24 cellular contexts compared by ENCODE assay signal in genomic region chr5:60632153-60632552, GRCh38.
A peak's percentile ranks its signal among the peaks of the same experiment; 100 is the strongest.
DNase-seq lines count a peak whose midpoint lies in the region; ATAC-seq, FAIRE-seq and TF ChIP-seq lines count a peak whose summit lies in the region.
"Had no signal": no experiment of that assay in that cellular context is flagged by ENCODE, and none has a peak within 500 bp of the region (broad histone marks: within the 10 kb centered on the region; RNA-seq: fewer than 3 reads in every experiment).

No MANE protein-coding gene starts in this region.

- ATAC-seq in K562 (no peak), HepG2 (no peak), aorta (ENCODE audit: low FRiP score) (no peak), PC-3 (no peak)
- ATAC-seq: A549 had no signal

- TF ChIP-seq POLR2A in K562 (conservative IDR thresholded peaks at IDR 0.05), result no peak
- no peak for TF ChIP-seq POLR2A in HepG2 (IDR thresholded peaks at IDR 0.05; ENCODE audit: insufficient read depth in 1 of 2, low read depth in 2 of 2, low read length in 2 of 2)

- intact Hi-C loops in K562 (cut with micrococcal nuclease), result no loop called here
- intact Hi-C loops in HepG2 (cut with micrococcal nuclease; ENCODE audit: unreplicated experiment), result no loop called here
- intact Hi-C loops in aorta (cut with DNase I), result no loop called here
- intact Hi-C loops in PC-3 (cut with micrococcal nuclease), result no loop called here

- no peaks in the 10 kb centered on the region for H3K9me1 ChIP-seq in K562 (ENCODE audit: control insufficient read depth, insufficient read depth, low read length)

- no peaks in the 10 kb centered on the region for H3F3A ChIP-seq in PC-3 (ENCODE audit: low read length, unreplicated experiment)

- H2BK15ac ChIP-seq in neuronal stem cell (ENCODE audit: low read length), result no peak overlapping the region

- H3K9me3 ChIP-seq in K562 (replicated peaks; ENCODE audit: control insufficient read depth, insufficient read depth, low read depth, low read length) (no peaks in the 10 kb centered on the region), HepG2 (ENCODE audit: low read length) (no peaks in the 10 kb centered on the region), neuronal stem cell (replicated peaks in 1 of 2; ENCODE audit: control insufficient read depth in 2 of 2, insufficient read depth in 1 of 2, low read depth in 1 of 2, low read length in 2 of 2) (peaks cover 0 to 11% of the 10 kb centered on the region in 2 donors), aorta (ENCODE audit: control insufficient read depth, low read length) (no peaks in the 10 kb centered on the region), PC-3 (ENCODE audit: low read length) (no peaks in the 10 kb centered on the region)
- H3K9me3 ChIP-seq: BE2C, HAP-1 had no signal

- H3K36me3 ChIP-seq in K562 (ENCODE audit: control insufficient read depth, insufficient read depth, low read length) (peaks cover 39% of the 10 kb centered on the region), HepG2 (replicated peaks in 1 of 2; ENCODE audit: control insufficient read depth in 1 of 2, insufficient read depth in 2 of 2, low read length in 2 of 2) (peaks cover 14 to 57% of the 10 kb centered on the region in 2 experiments), neuronal stem cell (replicated peaks in 1 of 2; ENCODE audit: control insufficient read depth in 2 of 2, insufficient read depth in 2 of 2, low read length in 2 of 2) (peaks cover 28 to 86% of the 10 kb centered on the region in 2 donors), aorta (ENCODE audit: control insufficient read depth in 1 of 2, insufficient read depth in 2 of 2, low read length in 1 of 2) (no peaks in the 10 kb centered on the region), PC-3 (ENCODE audit: low read depth, low read length) (peaks cover 4% of the 10 kb centered on the region)

- H3K4me2 ChIP-seq in K562 (ENCODE audit: insufficient read depth, low read length) (no peak overlapping the region), HepG2 (ENCODE audit: low read depth, low read length) (no peak overlapping the region), neuronal stem cell (ENCODE audit: insufficient read depth, low read length, poor library complexity, severe bottlenecking) (no peak overlapping the region), PC-3 (ENCODE audit: low read length) (no peak overlapping the region)
- H3K4me2 ChIP-seq: A549; BLaER1 treated with 17β-estradiol and CSF1 and Interleukin-3, amounts not matched to agents 10 nM and 100 nM had no signal

- POLR2A ChIA-PET in K562 (lab: Yijun Ruan, JAX) (no interaction called here), HepG2 (lab: Yijun Ruan, JAX) (no interaction called here), PC-3 (lab: Charles Lee; ENCODE audit: unreplicated experiment) (no interaction called here)

- no peak for FAIRE-seq in K562 (lab: Jason Lieb, UNC)
- no peak for FAIRE-seq in HepG2 (lab: Jason Lieb, UNC)
- FAIRE-seq: A549, D721Med, GM12891, H54 had no signal

- no peak overlapping the region for H2BK12ac ChIP-seq in neuronal stem cell (ENCODE audit: low read length)

- no peak overlapping the region for H3K4ac ChIP-seq in neuronal stem cell (ENCODE audit: low read length)

- H3K27me3 ChIP-seq in K562 (ENCODE audit: control insufficient read depth in 2 of 2, insufficient read depth in 2 of 2, low read length in 2 of 2) (no peaks in the 10 kb centered on the region), HepG2 (ENCODE audit: control insufficient read depth in 1 of 2, insufficient read depth in 2 of 2, low read length in 2 of 2) (no peaks in the 10 kb centered on the region), neuronal stem cell (ENCODE audit: control insufficient read depth in 3 of 3, insufficient read depth in 3 of 3, low read depth in 1 of 3, low read length in 3 of 3) (no peaks in the 10 kb centered on the region), aorta (ENCODE audit: control insufficient read depth in 1 of 2, insufficient read depth in 2 of 2, low read length in 1 of 2) (no peaks in the 10 kb centered on the region), PC-3 (ENCODE audit: low read length) (no peaks in the 10 kb centered on the region)
- H3K27me3 ChIP-seq: BE2C; BLaER1 treated with 17β-estradiol and CSF1 and Interleukin-3, amounts not matched to agents 10 nM and 100 nM had no signal

- TF ChIP-seq EP300 in K562 (IDR thresholded peaks at IDR 0.05; ENCODE audit: low read length) (no peak), HepG2 (IDR thresholded peaks at IDR 0.05; ENCODE audit: low read depth in 2 of 2, low read length in 2 of 2) (no peak), HepG2 (CRISPR knock-in tag; IDR thresholded peaks at IDR 0.05; ENCODE audit: borderline replicate concordance) (no peak)

- no peak overlapping the region for H2BK5ac ChIP-seq in neuronal stem cell (ENCODE audit: low read length)

- H3K14ac ChIP-seq in neuronal stem cell (ENCODE audit: low read length), result peak overlapping the region; percentile 92

- H4K91ac ChIP-seq in neuronal stem cell (ENCODE audit: low read depth, low read length, poor library complexity), result no peak overlapping the region

- H2AK5ac ChIP-seq in neuronal stem cell (ENCODE audit: low read depth, low read length), result no peak overlapping the region

- CTCF ChIA-PET in K562 (lab: Yijun Ruan, JAX; ENCODE audit: low intra/inter-chr PET ratio), result no interaction called here
- CTCF ChIA-PET in HepG2 (lab: Yijun Ruan, JAX; ENCODE audit: low intra/inter-chr PET ratio, low total read pairs), result no interaction called here
- CTCF ChIA-PET in PC-3 (lab: Charles Lee), result no interaction called here

- H2BK120ac ChIP-seq in neuronal stem cell (ENCODE audit: low read depth, low read length), result no peak overlapping the region

- peaks cover 7% of the 10 kb centered on the region for H3K79me1 ChIP-seq in neuronal stem cell (ENCODE audit: low read depth, low read length)

- H3K9me2 ChIP-seq in PC-3 (replicated peaks; ENCODE audit: low read length), result no peaks in the 10 kb centered on the region

- H3K4me3 ChIP-seq in K562, result no peak overlapping the region
- H3K4me3 ChIP-seq in HepG2 (replicated peaks in 1 of 3; ENCODE audit: insufficient read depth in 1 of 3, low read depth in 2 of 3, low read length in 3 of 3), result no peak overlapping the region
- no peak overlapping the region for H3K4me3 ChIP-seq in neuronal stem cell (ENCODE audit: low read length in 2 of 2)
- no peak overlapping the region for H3K4me3 ChIP-seq in aorta (ENCODE audit: low read length in 2 of 2)
- H3K4me3 ChIP-seq in PC-3 (ENCODE audit: low read length), result no peak overlapping the region
- H3K4me3 ChIP-seq: A549; BLaER1 treated with 17β-estradiol and CSF1 and Interleukin-3, amounts not matched to agents 10 nM and 100 nM; HAP-1 had no signal

- no peak overlapping the region for H3K18ac ChIP-seq in neuronal stem cell (ENCODE audit: low read length)

- in situ Hi-C loops in K562 (cut with MboI), result no loop called here
- in situ Hi-C loops in HepG2 (cut with HindIII; ENCODE audit: extremely low pct_ligation_motif_present, low pct_unique_long_range_greater_than_20kb), result no loop called here
- in situ Hi-C loops in GM13976 (cut with MboI; ENCODE audit: low sequenced_read_pairs, unreplicated experiment), result no loop called here

- H4K8ac ChIP-seq in neuronal stem cell (ENCODE audit: low read depth, low read length), result no peak overlapping the region

- 0 out of 5 replicates have a peak, but pooled peaks cover 0 to 4% of the 10 kb centered on the region in 2 experiments for H3K4me1 ChIP-seq in K562 (replicated peaks in 1 of 2; ENCODE audit: control insufficient read depth in 2 of 2, insufficient read depth in 2 of 2, low read length in 2 of 2)
- H3K4me1 ChIP-seq in HepG2 (ENCODE audit: insufficient read depth, low read length), result no peaks in the 10 kb centered on the region
- H3K4me1 ChIP-seq in neuronal stem cell (ENCODE audit: control insufficient read depth in 2 of 2, insufficient read depth in 1 of 2, low read depth in 1 of 2, low read length in 2 of 2), result no peaks in the 10 kb centered on the region
- H3K4me1 ChIP-seq in aorta (ENCODE audit: control insufficient read depth in 1 of 2, insufficient read depth in 2 of 2, low read length in 2 of 2), result peaks cover 0 to 6% of the 10 kb centered on the region in 2 donors
- H3K4me1 ChIP-seq in PC-3 (ENCODE audit: insufficient read depth, low read length), result no peaks in the 10 kb centered on the region
- H3K4me1 ChIP-seq: A549, BE2C, HAP-1 had no signal

- no peak overlapping the region for H3K9ac ChIP-seq in K562 (ENCODE audit: insufficient read depth in 1 of 2, low read depth in 2 of 2, low read length in 2 of 2)
- H3K9ac ChIP-seq in HepG2 (ENCODE audit: insufficient read depth, low read depth, low read length), result no peak overlapping the region
- no peak overlapping the region for H3K9ac ChIP-seq in neuronal stem cell (ENCODE audit: low read depth, low read length, poor library complexity)
- H3K9ac ChIP-seq in PC-3 (ENCODE audit: low read length), result no peak overlapping the region
- H3K9ac ChIP-seq: BLaER1 treated with 17β-estradiol and CSF1 and Interleukin-3, amounts not matched to agents 10 nM and 100 nM had no signal

- TF ChIP-seq RAD21 in K562 (CRISPR knock-in tag; conservative IDR thresholded peaks at IDR 0.05 in 1 of 2, IDR thresholded peaks at IDR 0.05 in 1 of 2), result no peak
- TF ChIP-seq RAD21 in HepG2 (CRISPR knock-in tag; IDR thresholded peaks at IDR 0.05), result no peak

- H3K23ac ChIP-seq in neuronal stem cell (ENCODE audit: low read depth, low read length, poor library complexity), result peak overlapping the region; percentile 65

- no peak overlapping the region for H3K27ac ChIP-seq in K562 (ENCODE audit: extremely low read depth, low read depth, low read length)
- no peak overlapping the region for H3K27ac ChIP-seq in HepG2 (ENCODE audit: extremely low read length, insufficient read depth, low read length)
- no peak overlapping the region for H3K27ac ChIP-seq in neuronal stem cell (replicated peaks; ENCODE audit: low read length)
- peak overlapping the region; percentile 52 to 95 for H3K27ac ChIP-seq in aorta (ENCODE audit: low read depth in 1 of 2, low read length in 2 of 2)
- H3K27ac ChIP-seq in PC-3 (ENCODE audit: low read length), result no peak overlapping the region
- H3K27ac ChIP-seq: A549; BLaER1 treated with 17β-estradiol and CSF1 and Interleukin-3, amounts not matched to agents 10 nM and 100 nM had no signal

- H3K79me2 ChIP-seq in K562 (ENCODE audit: control insufficient read depth, insufficient read depth, low read length) (no peaks in the 10 kb centered on the region), HepG2 (ENCODE audit: insufficient read depth, low read length) (no peaks in the 10 kb centered on the region), PC-3 (ENCODE audit: low read length) (no peaks in the 10 kb centered on the region)

- H4K20me1 ChIP-seq in K562 (replicated peaks; ENCODE audit: control insufficient read depth, insufficient read depth, low read length) (no peaks in the 10 kb centered on the region), HepG2 (ENCODE audit: insufficient read depth, low read length) (no peaks in the 10 kb centered on the region), PC-3 (ENCODE audit: low read length) (no peaks in the 10 kb centered on the region)
- H4K20me1 ChIP-seq: BLaER1 treated with 17β-estradiol and CSF1 and Interleukin-3, amounts not matched to agents 10 nM and 100 nM had no signal

- TF ChIP-seq CTCF in K562 (IDR thresholded peaks at IDR 0.05 in 2 of 3, conservative IDR thresholded peaks at IDR 0.05 in 1 of 3; ENCODE audit: insufficient read depth in 2 of 3, low read depth in 1 of 3, low read length in 3 of 3) (no peak), HepG2 (CRISPR knock-in tag; IDR thresholded peaks at IDR 0.05) (no peak), GM13976 (IDR thresholded peaks at IDR 0.05; ENCODE audit: borderline replicate concordance, control extremely low read depth, extremely low read depth, insufficient read depth, missing control alignments) (no peak), PC-3 (conservative IDR thresholded peaks at IDR 0.05; ENCODE audit: low read depth, low read length) (no peak)

- DNase-seq in K562 (ENCODE audit: extremely low read depth in 1 of 4, low spot score in 3 of 4) (no peak), HepG2 (ENCODE audit: low spot score) (no peak), neuronal stem cell (ENCODE audit: low spot score) (no peak), aorta (no peak), RPMI8226 (no peak), GM13976 (ENCODE audit: low spot score) (no peak), PC-3 (no peak)
- DNase-seq: 8988T; ACHN; AML-193; BE2C; CD4-positive, alpha-beta T cell; CD8-positive, alpha-beta memory T cell; DMS 273 treated with DMSO at 0.1 percent for 48 hours; DMS79 treated with DMSO at 0.1 percent for 48 hours; GF-D8; GOT3; HFFc6 had no signal

- no peak overlapping the region for H2AFZ ChIP-seq in K562 (ENCODE audit: low read depth, low read length)
- no peak overlapping the region for H2AFZ ChIP-seq in HepG2 (ENCODE audit: low read length)
- H2AFZ ChIP-seq in neuronal stem cell (ENCODE audit: low read length), result no peak overlapping the region
- H2AFZ ChIP-seq in PC-3 (ENCODE audit: low read length), result no peak overlapping the region

- WGBS in K562 (ENCODE audit: insufficient coverage, low coverage, missing lambda C conversion rate), result 96% methylated on average over 7 of the region's 11 CpGs
- 95% methylated on average over 4 of the region's 11 CpGs for WGBS in HepG2 (ENCODE audit: low lambda C conversion rate)
- no CpG with 5 or more reads among the region's 11 CpGs for WGBS in neuronal stem cell (ENCODE audit: extremely low coverage in 2 of 2, insufficient read length in 2 of 2, insufficient replicate concordance in 1 of 2), 2 donors
- WGBS in aorta, 2 donors, result 94 to 96% methylated on average over 11 of the region's 11 CpGs

- BruUV-seq in K562 (replicated peaks; lab: Mats Ljungman, UMichigan) (no TSS peak), HepG2 (replicated peaks; lab: Mats Ljungman, UMichigan) (no TSS peak), PC-3 (replicated peaks; lab: Mats Ljungman, UMichigan) (no TSS peak)

Comparison
In these comparisons a context has a peak if more than half of its experiments do, and no peak if none do; other contexts are left out.
1. H3K27ac ChIP-seq: peak in aorta (2 of 2); none in K562 (single experiment), HepG2 (single experiment), neuronal stem cell (single experiment) and PC-3 (single experiment).
2. Of the 241 proteins assayed by ChIP-seq in both HepG2 and K562: peak only in HepG2: none; only in K562: RBM22; in both: none; in neither: 240.